In the genomic region with DNA sequence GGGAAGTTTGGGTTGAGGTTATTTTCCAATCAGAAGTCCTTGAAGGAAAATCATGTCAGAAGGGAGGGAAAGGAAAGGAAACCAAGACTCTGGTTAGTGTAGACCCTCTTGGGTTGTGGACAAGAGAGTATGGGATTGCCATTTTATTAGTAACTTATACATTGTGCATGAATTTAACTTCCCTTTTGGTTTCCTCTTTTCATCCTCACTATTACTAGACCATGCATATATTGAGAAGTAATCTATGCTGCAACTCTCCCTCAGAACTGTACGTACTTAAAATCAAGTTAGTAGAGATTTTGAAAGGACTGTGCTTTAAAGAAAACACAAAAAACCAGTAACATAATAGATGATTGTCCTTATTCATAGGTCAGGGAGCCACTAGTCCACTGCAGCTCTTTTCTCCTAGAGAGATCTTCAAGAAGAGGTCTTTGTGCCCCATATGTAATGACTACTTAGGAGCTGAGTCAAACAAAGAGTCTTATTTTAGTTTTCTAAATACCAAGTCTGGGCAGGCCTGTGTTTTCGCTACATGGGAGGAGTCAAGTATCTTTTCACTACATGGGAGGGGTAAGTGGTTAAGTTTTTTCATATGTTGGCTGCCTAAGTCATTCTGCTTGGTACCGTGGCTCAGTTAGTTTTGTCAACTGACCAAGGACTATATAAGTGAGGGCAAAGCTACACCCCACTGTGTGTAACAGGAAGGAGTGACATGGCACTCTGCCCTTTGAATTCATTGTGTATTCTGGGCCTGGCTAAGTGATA, we compare ENCODE assay signal across 9 cellular contexts. TPM values are rescaled to one million over a fixed set of nuclear protein-coding genes. Genes with fewer than 3 reads are reported as not detected.
DNase-seq lines count a peak whose midpoint lies in the region; ATAC-seq and TF ChIP-seq lines count a peak whose summit lies in the region.
"Had no signal": no experiment of that assay in that cellular context is flagged by ENCODE, and none has a peak within 500 bp of the region (broad histone marks: within the 10 kb centered on the region; RNA-seq: fewer than 3 reads in every experiment).

No MANE protein-coding gene starts in this region.

- 39 to 64% (median 57%) methylated on average over 3 of the region's 3 CpGs for WGBS in spleen, 5 donors

- no peak overlapping the region for H3K27ac Mint-ChIP-seq in activated CD4-positive, alpha-beta T cell treated with anti-CD3 and anti-CD28 coated beads, Interleukin-2, amount 10 ng/mL, durations not matched to agents 7 days and 5 days

- no peak overlapping the region for H3K4me3 Mint-ChIP-seq in activated CD4-positive, alpha-beta T cell treated with anti-CD3 and anti-CD28 coated beads, Interleukin-2, amount 10 ng/mL, durations not matched to agents 7 days and 5 days

- TF ChIP-seq CTCF in spleen (IDR thresholded peaks at IDR 0.05 in 8 of 11, conservative IDR thresholded peaks at IDR 0.05 in 3 of 11), result no peak

- TF ChIP-seq POLR2A in spleen (IDR thresholded peaks at IDR 0.05), result no peak

- H3K36me3 Mint-ChIP-seq in activated CD4-positive, alpha-beta T cell treated with anti-CD3 and anti-CD28 coated beads, Interleukin-2, amount 10 ng/mL, durations not matched to agents 7 days and 5 days (ENCODE audit: low read depth), result no peaks in the 10 kb centered on the region

- DNase-seq in activated CD4-positive, alpha-beta T cell treated with anti-CD3 and anti-CD28 coated beads for 48 hours, result peak; percentile 29
- no peak for DNase-seq in activated CD4-positive, alpha-beta T cell treated with anti-CD3 and anti-CD28 coated beads, Interleukin-2, amount 10 ng/mL, durations not matched to agents 7 days and 5 days
- DNase-seq in SKM-1 (lab: John Stamatoyannopoulos, UW; ENCODE audit: unreplicated experiment) (peak; percentile 28), spleen (no peak), HUDEP-2 (lab: John Stamatoyannopoulos, UW; ENCODE audit: unreplicated experiment in 76 of 76) (no peak), iPS-NIHi11 (ENCODE audit: low spot score) (no peak)
- no peak for DNase-seq in stimulated activated CD4-positive, alpha-beta T cell treated with anti-CD3 and anti-CD28 coated beads, Interleukin-2, amount 100 ng/mL, for 48 hours
- DNase-seq: heart right ventricle had no signal

- no peaks in the 10 kb centered on the region for H3K27me3 ChIP-seq in spleen (replicated peaks in 1 of 7)
- H3K27me3 ChIP-seq: heart right ventricle had no signal

- H3K9me3 ChIP-seq in spleen, result no peaks in the 10 kb centered on the region
- H3K9me3 ChIP-seq: heart right ventricle had no signal

- CTCF ChIA-PET in activated CD4-positive, alpha-beta T cell treated with anti-CD3 and anti-CD28 coated beads, Interleukin-2, amount 10 ng/mL, durations not matched to agents 7 days and 5 days (lab: Charles Lee), result interaction anchor here (0.5 to 1.5 kb wide), 4 partner anchors 10 to 123 kb away, joined by 3 to 5 read pairs (median 4); no protein-coding TSS in a partner anchor

- ATAC-seq in HG02943 (IDR thresholded peaks at IDR 0.05; ENCODE audit: low read depth, unreplicated experiment), result peak; percentile 84

- peaks cover 6% of the 10 kb centered on the region for H3K4me1 Mint-ChIP-seq in activated CD4-positive, alpha-beta T cell treated with anti-CD3 and anti-CD28 coated beads, Interleukin-2, amount 10 ng/mL, durations not matched to agents 7 days and 5 days

- POLR2A ChIA-PET in activated CD4-positive, alpha-beta T cell treated with anti-CD3 and anti-CD28 coated beads, Interleukin-2, amount 10 ng/mL, durations not matched to agents 7 days and 5 days (lab: Charles Lee), result interaction anchor here (0.6 kb wide), 1 partner anchor 19 kb away, joined by 3 read pairs; no protein-coding TSS in a partner anchor

- H3K4me3 ChIP-seq in spleen, result no peak overlapping the region
- H3K4me3 ChIP-seq: heart right ventricle had no signal

- H3K4me1 ChIP-seq in spleen, result peaks cover 0 to 29% (median 19%) of the 10 kb centered on the region in 6 donors

- peaks cover 12% of the 10 kb centered on the region for H3K9me3 Mint-ChIP-seq in activated CD4-positive, alpha-beta T cell treated with anti-CD3 and anti-CD28 coated beads, Interleukin-2, amount 10 ng/mL, durations not matched to agents 7 days and 5 days

- intact Hi-C loops in spleen (cut with DNase I; ENCODE audit: low total_unique reads), result no loop called here

- H3K27ac ChIP-seq in spleen, result peak overlapping the region in 7 of 8 donors; percentile 1 to 79 (median 69)

- no peaks in the 10 kb centered on the region for H3K36me3 ChIP-seq in spleen
- H3K36me3 ChIP-seq: heart right ventricle had no signal

- no peaks in the 10 kb centered on the region for H3K27me3 Mint-ChIP-seq in activated CD4-positive, alpha-beta T cell treated with anti-CD3 and anti-CD28 coated beads, Interleukin-2, amount 10 ng/mL, durations not matched to agents 7 days and 5 days

RNA-seq across cellular contexts. Expression of a gene that starts 25.2 kb away (rescaled TPM):
- 10 to 100 TPM; 23.0 to 24.9 TPM for total RNA-seq in activated CD4-positive, alpha-beta T cell treated with anti-CD3 and anti-CD28 coated beads, Interleukin-2, amount 10 ng/mL, durations not matched to agents 7 days and 5 days
- 10 to 100 TPM; 10.2 to 28.0 (median 16.8) TPM for total RNA-seq in spleen
- polyA plus RNA-seq in spleen, result 1 to 10 TPM; 4.8 to 6.7 (median 5.6) TPM

Comparison
In these comparisons a context has a peak if more than half of its experiments do, and no peak if none do; other contexts are left out.
1. DNase-seq: peak in activated CD4-positive, alpha-beta T cell treated with anti-CD3 and anti-CD28 coated beads for 48 hours (single experiment) and SKM-1 (single experiment); none in activated CD4-positive, alpha-beta T cell treated with anti-CD3 and anti-CD28 coated beads, Interleukin-2, amount 10 ng/mL, durations not matched to agents 7 days and 5 days (single experiment), spleen (single experiment), HUDEP-2 (0 of 76), iPS-NIHi11 (single experiment) and stimulated activated CD4-positive, alpha-beta T cell treated with anti-CD3 and anti-CD28 coated beads, Interleukin-2, amount 100 ng/mL, for 48 hours (0 of 2).